ENCODE assay signal across 8 cellular contexts in the genomic region with DNA sequence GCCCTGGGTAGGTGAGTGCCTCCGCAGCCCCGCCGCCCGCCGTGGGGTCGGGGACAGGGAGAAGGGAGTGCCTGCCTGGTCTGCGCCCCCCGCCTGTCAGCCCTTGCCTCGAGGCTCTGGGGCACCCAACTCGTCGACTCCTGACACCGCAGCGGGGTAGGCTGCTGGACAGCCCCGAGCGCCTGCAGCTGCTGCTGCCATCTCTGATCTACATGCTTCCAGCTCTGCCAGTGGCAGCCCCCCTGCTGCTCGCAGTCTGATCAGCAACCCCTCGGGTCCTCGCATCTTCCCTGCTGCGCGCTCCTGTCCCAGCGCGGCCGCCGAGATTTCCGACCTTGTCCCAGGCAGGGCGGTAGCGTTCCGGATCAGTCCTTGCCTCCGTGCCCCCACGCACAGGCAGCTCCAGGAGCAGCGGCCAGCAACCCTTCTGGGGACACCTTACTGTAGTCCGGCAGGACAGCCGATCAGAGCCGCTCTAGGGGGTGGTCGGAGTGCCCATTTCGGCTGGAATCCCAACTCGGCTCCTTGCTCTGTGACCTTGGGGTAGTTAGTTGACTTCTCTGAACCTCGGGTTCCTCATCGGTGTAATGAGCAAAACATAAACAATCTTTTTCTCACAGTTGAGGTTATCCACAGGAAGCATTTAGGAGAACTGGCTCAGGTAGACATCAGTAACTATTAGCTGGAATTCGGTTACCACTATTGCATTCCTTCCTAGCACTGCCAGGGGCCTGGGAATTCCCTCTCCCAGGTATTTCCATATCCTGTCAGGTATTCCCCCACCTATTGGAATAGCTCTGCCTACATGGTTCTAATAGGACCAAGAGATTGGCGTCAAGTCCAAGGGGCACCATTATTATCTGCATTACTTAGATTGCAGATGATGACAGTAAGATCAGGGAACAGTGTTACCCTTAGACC. TPM values are rescaled to one million over a fixed set of nuclear protein-coding genes. Genes with fewer than 3 reads are reported as not detected.
A peak's percentile ranks its signal among the peaks of the same experiment; 100 is the strongest.
DNase-seq lines count a peak whose midpoint lies in the region; ATAC-seq and TF ChIP-seq lines count a peak whose summit lies in the region.
"Had no signal": no experiment of that assay in that cellular context is flagged by ENCODE, and none has a peak within 500 bp of the region (broad histone marks: within the 10 kb centered on the region; RNA-seq: fewer than 3 reads in every experiment).

No MANE protein-coding gene starts in this region.

- H3K36me3 ChIP-seq in A673 (ENCODE audit: insufficient read depth, low read length, poor library complexity, severe bottlenecking), result no peaks in the 10 kb centered on the region

- ATAC-seq in activated naive CD8-positive, alpha-beta T cell treated with anti-CD3 and anti-CD28 coated beads, Interleukin-2, amount 10 ng/mL, durations not matched to agents 7 days and 5 days (ENCODE audit: low read depth), result no peak

- DNase-seq in A673 (ENCODE audit: low spot score) (no peak), mesothelial cell of epicardium (ENCODE audit: low spot score in 2 of 2, unreplicated experiment in 2 of 2) (no peak), HuH-7.5 (ENCODE audit: low spot score) (no peak), NCI-H2081 treated with DMSO at 0.1 percent for 48 hours (lab: John Stamatoyannopoulos, UW) (no peak), T1000 (lab: John Stamatoyannopoulos, UW) (no peak)
- DNase-seq in activated naive CD8-positive, alpha-beta T cell treated with anti-CD3 and anti-CD28 coated beads, Interleukin-2, amount 10 ng/mL, durations not matched to agents 7 days and 5 days, result no peak
- DNase-seq: Caco-2, NCI-H1092 had no signal

- H3K36me3 Mint-ChIP-seq in activated naive CD8-positive, alpha-beta T cell treated with anti-CD3 and anti-CD28 coated beads, Interleukin-2, amount 10 ng/mL, durations not matched to agents 7 days and 5 days, result no peaks in the 10 kb centered on the region
- no peaks in the 10 kb centered on the region for H3K36me3 Mint-ChIP-seq in mesothelial cell of epicardium

- peaks cover 41% of the 10 kb centered on the region for H3K4me1 Mint-ChIP-seq in activated naive CD8-positive, alpha-beta T cell treated with anti-CD3 and anti-CD28 coated beads, Interleukin-2, amount 10 ng/mL, durations not matched to agents 7 days and 5 days
- peaks cover 18% of the 10 kb centered on the region for H3K4me1 Mint-ChIP-seq in mesothelial cell of epicardium

- no peak overlapping the region for H3K27ac Mint-ChIP-seq in activated naive CD8-positive, alpha-beta T cell treated with anti-CD3 and anti-CD28 coated beads, Interleukin-2, amount 10 ng/mL, durations not matched to agents 7 days and 5 days
- no peak overlapping the region for H3K27ac Mint-ChIP-seq in mesothelial cell of epicardium

- TF ChIP-seq CTCF in A673 (conservative IDR thresholded peaks at IDR 0.05; ENCODE audit: low read depth, low read length) (no peak), mesothelial cell of epicardium (IDR thresholded peaks at IDR 0.05; ENCODE audit: unreplicated experiment) (no peak)

- CTCF ChIA-PET in A673 (lab: Charles Lee), result interaction anchor here (0.7 kb wide), 1 partner anchor 19 kb away, joined by 3 read pairs; no protein-coding TSS in a partner anchor

- no peaks in the 10 kb centered on the region for H3K9me3 Mint-ChIP-seq in activated naive CD8-positive, alpha-beta T cell treated with anti-CD3 and anti-CD28 coated beads, Interleukin-2, amount 10 ng/mL, durations not matched to agents 7 days and 5 days
- H3K9me3 Mint-ChIP-seq in mesothelial cell of epicardium, result no peaks in the 10 kb centered on the region

- peaks cover 84% of the 10 kb centered on the region for H3K27me3 Mint-ChIP-seq in activated naive CD8-positive, alpha-beta T cell treated with anti-CD3 and anti-CD28 coated beads, Interleukin-2, amount 10 ng/mL, durations not matched to agents 7 days and 5 days
- peaks cover 91% of the 10 kb centered on the region for H3K27me3 Mint-ChIP-seq in mesothelial cell of epicardium (ENCODE audit: low read depth)

- H3K27ac ChIP-seq in A673 (ENCODE audit: low read depth, low read length, poor library complexity, severe bottlenecking), result no peak overlapping the region

- peaks cover 4% of the 10 kb centered on the region for H3K4me1 ChIP-seq in A673 (ENCODE audit: insufficient read depth, low read length, poor library complexity, severe bottlenecking)
- H3K4me1 ChIP-seq: Caco-2 had no signal

- peak overlapping the region; percentile 26 for H3K4me3 ChIP-seq in A673 (ENCODE audit: low read depth, low read length, poor library complexity, severe bottlenecking)

- H3K27me3 ChIP-seq in A673 (replicated peaks; ENCODE audit: insufficient read depth, low read depth, low read length, poor library complexity), result peaks cover 93% of the 10 kb centered on the region

- POLR2A ChIA-PET in A673 (lab: Charles Lee; ENCODE audit: low non-redundant PET), result no interaction called here
- POLR2A ChIA-PET in activated naive CD8-positive, alpha-beta T cell treated with anti-CD3 and anti-CD28 coated beads, Interleukin-2, amount 10 ng/mL, durations not matched to agents 7 days and 5 days (lab: Charles Lee), result interaction anchor here (0.6 to 1.9 kb wide), 4 partner anchors 16 to 145 kb away, joined by 3 to 8 read pairs (median 6); no protein-coding TSS in a partner anchor

- H3K9me3 ChIP-seq in A673 (ENCODE audit: low read depth, low read length, poor library complexity, severe bottlenecking), result no peaks in the 10 kb centered on the region
- H3K9me3 ChIP-seq: Caco-2 had no signal

- intact Hi-C loops in A673 (cut with micrococcal nuclease; ENCODE audit: unreplicated experiment), result no loop called here

- BruUV-seq in A673 (replicated peaks; lab: Mats Ljungman, UMichigan), result no TSS peak

- peak overlapping the region; percentile 44 for H3K4me3 Mint-ChIP-seq in activated naive CD8-positive, alpha-beta T cell treated with anti-CD3 and anti-CD28 coated beads, Interleukin-2, amount 10 ng/mL, durations not matched to agents 7 days and 5 days
- H3K4me3 Mint-ChIP-seq in mesothelial cell of epicardium, result peak overlapping the region; percentile 65

RNA-seq across cellular contexts. Expression of gene BCAN, which starts 0.6 kb away (rescaled TPM):
- total RNA-seq in A673 (2021), result not detected in 2 replicates
- not detected for total RNA-seq in activated naive CD8-positive, alpha-beta T cell treated with anti-CD3 and anti-CD28 coated beads, Interleukin-2, amount 10 ng/mL, durations not matched to agents 7 days and 5 days
- total RNA-seq in mesothelial cell of epicardium, result 0.54 to 0.85 TPM (median 0.78 TPM) in 3 replicates
- total RNA-seq: Caco-2 had no signal

RNA-seq across cellular contexts. Expression of gene HAPLN2, which starts 23.3 kb away (rescaled TPM):
- total RNA-seq in A673 (2021) (not detected in 2 replicates), mesothelial cell of epicardium (0.76 to 1.2 TPM (median 1.2 TPM) in 3 replicates)
- under 1 TPM in 1 of 2 experiments, not detected in 1; 0.17 TPM for total RNA-seq in activated naive CD8-positive, alpha-beta T cell treated with anti-CD3 and anti-CD28 coated beads, Interleukin-2, amount 10 ng/mL, durations not matched to agents 7 days and 5 days
- total RNA-seq: Caco-2 had no signal

RNA-seq across cellular contexts. Expression of gene NES, which starts 34.7 kb away (rescaled TPM):
- total RNA-seq in A673 (2021), result 8.7 and 12.3 TPM in 2 replicates
- not detected for total RNA-seq in activated naive CD8-positive, alpha-beta T cell treated with anti-CD3 and anti-CD28 coated beads, Interleukin-2, amount 10 ng/mL, durations not matched to agents 7 days and 5 days
- total RNA-seq in mesothelial cell of epicardium, result 53.8 to 56.9 TPM (median 56.8 TPM) in 3 replicates

RNA-seq across cellular contexts. Expression of gene GPATCH4, which starts 41.2 kb away (rescaled TPM):
- 66.8 and 84.2 TPM in 2 replicates for total RNA-seq in A673 (2021)
- total RNA-seq in activated naive CD8-positive, alpha-beta T cell treated with anti-CD3 and anti-CD28 coated beads, Interleukin-2, amount 10 ng/mL, durations not matched to agents 7 days and 5 days, result 10 to 100 TPM; 29.7 to 31.1 TPM
- total RNA-seq in mesothelial cell of epicardium, result 22.7 to 24.0 TPM (median 23.6 TPM) in 3 replicates

RNA-seq across cellular contexts. Expression of gene NAXE, which starts 50.9 kb away (rescaled TPM):
- total RNA-seq in A673 (2021) (125 and 138 TPM in 2 replicates), mesothelial cell of epicardium (99.1 to 105 TPM (median 104 TPM) in 3 replicates)
- total RNA-seq in activated naive CD8-positive, alpha-beta T cell treated with anti-CD3 and anti-CD28 coated beads, Interleukin-2, amount 10 ng/mL, durations not matched to agents 7 days and 5 days, result 10 to 100 TPM; 53.8 TPM
